Comparison of ENCODE assay signal across 1 cellular context in genomic region chr3:124584552-124585391, GRCh38.
A peak's percentile ranks its signal among the peaks of the same experiment; 100 is the strongest.
TF ChIP-seq lines count a peak whose summit lies in the region.

No MANE protein-coding gene starts in this region.

TF ChIP-seq in HepG2, 621 proteins besides CTCF, POLR2A, EP300 and RAD21 (continued from another document and continues in another):
- peak; percentile 28 for TF ChIP-seq ARID5B (CRISPR knock-in tag; IDR thresholded peaks at IDR 0.05)
- no peak for TF ChIP-seq ZBTB26 (CRISPR knock-in tag; IDR thresholded peaks at IDR 0.05; ENCODE audit: borderline replicate concordance)
- no peak for TF ChIP-seq ZNF335 (CRISPR knock-in tag; IDR thresholded peaks at IDR 0.05)
- TF ChIP-seq GABPA (IDR thresholded peaks at IDR 0.05; ENCODE audit: low read depth, low read length), result no peak
- no peak for TF ChIP-seq GABPA (CRISPR knock-in tag; IDR thresholded peaks at IDR 0.05; ENCODE audit: low read depth)
- no peak for TF ChIP-seq ZNF232 (CRISPR knock-in tag; IDR thresholded peaks at IDR 0.05; ENCODE audit: borderline replicate concordance)
- TF ChIP-seq NFKBIZ (CRISPR knock-in tag; IDR thresholded peaks at IDR 0.05), result no peak
- TF ChIP-seq ZBTB46 (CRISPR knock-in tag; IDR thresholded peaks at IDR 0.05; ENCODE audit: borderline replicate concordance), result no peak
- no peak for TF ChIP-seq NCOA2 (CRISPR knock-in tag; IDR thresholded peaks at IDR 0.05)
- peak; percentile 90 for TF ChIP-seq ZNF407 (CRISPR knock-in tag; IDR thresholded peaks at IDR 0.05; ENCODE audit: not compliant biosample characterization)
- peak; percentile 53; the same call in 1 of the 2 replicates for TF ChIP-seq ERF (CRISPR knock-in tag; IDR thresholded peaks at IDR 0.05)
- TF ChIP-seq ZNF577 (CRISPR knock-in tag; IDR thresholded peaks at IDR 0.05; ENCODE audit: borderline replicate concordance, low read depth), result no peak
- TF ChIP-seq ZNF674 (CRISPR knock-in tag; IDR thresholded peaks at IDR 0.05; ENCODE audit: low read depth), result no peak
- TF ChIP-seq HDAC6 (IDR thresholded peaks at IDR 0.05; ENCODE audit: low read depth, low read length), result no peak
- peak; percentile 66; the same call in 1 of the 2 replicates for TF ChIP-seq THAP8 (CRISPR knock-in tag; IDR thresholded peaks at IDR 0.05; ENCODE audit: borderline replicate concordance)
- no peak for TF ChIP-seq DBP (CRISPR knock-in tag; IDR thresholded peaks at IDR 0.05; ENCODE audit: not compliant biosample characterization)
- TF ChIP-seq SAFB2 (CRISPR knock-in tag; IDR thresholded peaks at IDR 0.05; ENCODE audit: borderline replicate concordance, low read depth), result no peak; the same call in 1 of the 2 replicates
- TF ChIP-seq POLR2G (IDR thresholded peaks at IDR 0.05; ENCODE audit: low read depth, low read length), result peak; percentile 85
- peak; percentile 78; the same call in 1 of the 2 replicates for TF ChIP-seq ZSCAN31 (CRISPR knock-in tag; IDR thresholded peaks at IDR 0.05; ENCODE audit: low read depth)
- TF ChIP-seq BRF2 (CRISPR knock-in tag; IDR thresholded peaks at IDR 0.05), result no peak
- TF ChIP-seq HES4 (CRISPR knock-in tag; IDR thresholded peaks at IDR 0.05; ENCODE audit: borderline replicate concordance), result peak; percentile 32; the same call in 1 of the 2 replicates
- no peak for TF ChIP-seq TIGD3 (CRISPR knock-in tag; IDR thresholded peaks at IDR 0.05; ENCODE audit: borderline replicate concordance)
- TF ChIP-seq JARID2 (CRISPR knock-in tag; IDR thresholded peaks at IDR 0.05; ENCODE audit: insufficient replicate concordance), result no peak
- TF ChIP-seq MTERF4 (CRISPR knock-in tag; IDR thresholded peaks at IDR 0.05), result no peak; the same call in 1 of the 2 replicates
- no peak for TF ChIP-seq KLF15 (CRISPR knock-in tag; IDR thresholded peaks at IDR 0.05; ENCODE audit: borderline replicate concordance)
- no peak; the same call in 1 of the 2 replicates for TF ChIP-seq IRX3 (CRISPR knock-in tag; IDR thresholded peaks at IDR 0.05; ENCODE audit: borderline replicate concordance, low read depth)
- TF ChIP-seq ZNF780A (CRISPR knock-in tag; IDR thresholded peaks at IDR 0.05), result no peak
- TF ChIP-seq FOXA1 (IDR thresholded peaks at IDR 0.05), result no peak
- TF ChIP-seq FOXA1 (CRISPR knock-in tag; IDR thresholded peaks at IDR 0.05), result no peak
- TF ChIP-seq TOPORS (CRISPR knock-in tag; IDR thresholded peaks at IDR 0.05), result peak; percentile 67; the same call in 1 of the 2 replicates
- TF ChIP-seq CEBPG (CRISPR knock-in tag; IDR thresholded peaks at IDR 0.05), result no peak
- no peak for TF ChIP-seq YEATS2 (CRISPR knock-in tag; IDR thresholded peaks at IDR 0.05; ENCODE audit: borderline replicate concordance)
- 0 out of 2 replicates have a peak, but pooled peaks have one; percentile 46 for TF ChIP-seq GATA4 (IDR thresholded peaks at IDR 0.05; ENCODE audit: borderline replicate concordance, low read depth)
- TF ChIP-seq IKZF5 (CRISPR knock-in tag; IDR thresholded peaks at IDR 0.05), result no peak; the same call in 1 of the 2 replicates
- 0 out of 2 replicates have a peak, but pooled peaks have one; percentile 62 for TF ChIP-seq ZNF850 (CRISPR knock-in tag; conservative IDR thresholded peaks at IDR 0.05)
- TF ChIP-seq TSC22D2 (CRISPR knock-in tag; IDR thresholded peaks at IDR 0.05; ENCODE audit: borderline replicate concordance), result no peak
- TF ChIP-seq ZNF572 (CRISPR knock-in tag; IDR thresholded peaks at IDR 0.05), result no peak; the same call in 1 of the 2 replicates
- TF ChIP-seq SOX5 (CRISPR knock-in tag; IDR thresholded peaks at IDR 0.05; ENCODE audit: borderline replicate concordance), result no peak; the same call in 1 of the 2 replicates
